Comparison of ENCODE assay signal across 33 cellular contexts in the genomic region with DNA sequence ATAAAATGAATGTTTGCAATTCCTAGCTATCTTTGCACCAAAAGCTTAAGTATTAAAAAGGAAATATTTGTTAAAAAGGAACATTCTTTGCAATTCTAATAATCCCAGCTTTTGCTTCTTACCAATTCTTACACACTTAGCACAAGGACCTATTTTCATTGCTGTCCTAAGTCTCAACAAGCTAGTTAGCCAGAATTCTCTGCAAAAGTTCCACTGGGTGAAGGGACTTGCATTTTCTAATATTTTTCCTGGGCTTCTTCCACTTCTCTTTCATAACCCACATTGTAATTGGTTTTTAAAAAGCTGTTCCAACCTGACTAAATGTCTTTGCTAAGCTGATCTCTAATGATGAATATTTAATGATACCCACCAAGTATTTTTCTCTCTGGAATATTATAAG.
"Had no signal": no experiment of that assay in that cellular context is flagged by ENCODE, and none has a peak within 500 bp of the region (broad histone marks: within the 10 kb centered on the region; RNA-seq: fewer than 3 reads in every experiment).

No MANE protein-coding gene starts in this region.

- H3K9me3 ChIP-seq: adrenal gland, body of pancreas, breast epithelium had no signal

- H3K4me1 ChIP-seq: adrenal gland, ascending aorta, body of pancreas, breast epithelium had no signal

- H3K4me3 ChIP-seq: adrenal gland, ascending aorta, body of pancreas, breast epithelium, cardiac muscle cell had no signal

- H3K27me3 ChIP-seq: adrenal gland, ascending aorta, body of pancreas, brain microvascular endothelial cell, breast epithelium, cardiac muscle cell had no signal

- H3K27ac ChIP-seq: adrenal gland, ascending aorta, body of pancreas, brain microvascular endothelial cell, breast epithelium, cardiac muscle cell had no signal

- H3K36me3 ChIP-seq: adrenal gland, ascending aorta, brain microvascular endothelial cell, breast epithelium, cardiac muscle cell had no signal

- ATAC-seq: activated naive CD4-positive, alpha-beta T cell treated with anti-CD3 and anti-CD28 coated beads, Interleukin-2, amount 50 U/mL, for 72 hours; activated naive CD8-positive, alpha-beta T cell treated with anti-CD3 and anti-CD28 coated beads, Interleukin-2, amount 50 U/mL, for 24 hours; activated T-cell treated with anti-CD3 and anti-CD28 coated beads, Interleukin-2, amount 50 U/mL, for 4 hours; activated T-cell treated with anti-CD3 and anti-CD28 coated beads, Interleukin-2, amount 50 U/mL, for 72 hours; activated T-helper 17 cell treated with anti-CD3 and anti-CD28 coated beads, Interleukin-2, amount 50 U/mL, for 72 hours; body of pancreas had no signal

- DNase-seq: activated effector memory CD4-positive, alpha-beta T cell treated with anti-CD3 and anti-CD28 coated beads, Interleukin-2, amount 50 U/mL, for 16 hours; activated effector memory CD4-positive, alpha-beta T cell treated with Interleukin-2 at 50 U/mL for 16 hours; activated gamma-delta T cell; activated gamma-delta T cell treated with Interleukin-2 at 50 U/mL for 16 hours; activated naive CD4-positive, alpha-beta T cell; activated naive CD4-positive, alpha-beta T cell treated with anti-CD3 and anti-CD28 coated beads for 36 hours; activated naive CD4-positive, alpha-beta T cell treated with anti-CD3 and anti-CD28 coated beads, Interleukin-2, amount 10 ng/mL, durations not matched to agents 7 days and 5 days; activated naive CD4-positive, alpha-beta T cell treated with anti-CD3 and anti-CD28 coated beads, Interleukin-2, amount 50 U/mL, for 16 hours; activated naive CD4-positive, alpha-beta T cell treated with Interleukin-2 at 50 U/mL for 16 hours; activated naive CD8-positive, alpha-beta T cell treated with anti-CD3 and anti-CD28 coated beads for 36 hours; activated naive CD8-positive, alpha-beta T cell treated with anti-CD3 and anti-CD28 coated beads, Interleukin-2, amount 10 ng/mL, durations not matched to agents 7 days and 5 days; activated naive CD8-positive, alpha-beta T cell treated with anti-CD3 and anti-CD28 coated beads, Interleukin-2, amount 50 U/mL, for 24 hours; activated T-cell treated with anti-CD3 and anti-CD28 coated beads for 4 hours; activated T-cell treated with anti-CD3 and anti-CD28 coated beads, Interleukin-2, amount 50 U/mL, for 1 hour; activated T-cell treated with anti-CD3 and anti-CD28 coated beads, Interleukin-2, amount 50 U/mL, for 24 hours; activated T-cell treated with anti-CD3 and anti-CD28 coated beads, Interleukin-2, amount 50 U/mL, for 4 hours; activated T-cell treated with anti-CD3 and anti-CD28 coated beads, Interleukin-2, amount 50 U/mL, for 48 hours; activated T-cell treated with anti-CD3 and anti-CD28 coated beads, Interleukin-2, amount 50 U/mL, for 72 hours; adrenal gland; amniotic stem cell; amygdala; anterior cingulate cortex; aorta; body of pancreas; brain microvascular endothelial cell; caudate nucleus; central memory CD4-positive, alpha-beta T cell; cerebellar nuclear complex had no signal
